Comparison of ENCODE assay signal across 1 cellular context in the genomic region with DNA sequence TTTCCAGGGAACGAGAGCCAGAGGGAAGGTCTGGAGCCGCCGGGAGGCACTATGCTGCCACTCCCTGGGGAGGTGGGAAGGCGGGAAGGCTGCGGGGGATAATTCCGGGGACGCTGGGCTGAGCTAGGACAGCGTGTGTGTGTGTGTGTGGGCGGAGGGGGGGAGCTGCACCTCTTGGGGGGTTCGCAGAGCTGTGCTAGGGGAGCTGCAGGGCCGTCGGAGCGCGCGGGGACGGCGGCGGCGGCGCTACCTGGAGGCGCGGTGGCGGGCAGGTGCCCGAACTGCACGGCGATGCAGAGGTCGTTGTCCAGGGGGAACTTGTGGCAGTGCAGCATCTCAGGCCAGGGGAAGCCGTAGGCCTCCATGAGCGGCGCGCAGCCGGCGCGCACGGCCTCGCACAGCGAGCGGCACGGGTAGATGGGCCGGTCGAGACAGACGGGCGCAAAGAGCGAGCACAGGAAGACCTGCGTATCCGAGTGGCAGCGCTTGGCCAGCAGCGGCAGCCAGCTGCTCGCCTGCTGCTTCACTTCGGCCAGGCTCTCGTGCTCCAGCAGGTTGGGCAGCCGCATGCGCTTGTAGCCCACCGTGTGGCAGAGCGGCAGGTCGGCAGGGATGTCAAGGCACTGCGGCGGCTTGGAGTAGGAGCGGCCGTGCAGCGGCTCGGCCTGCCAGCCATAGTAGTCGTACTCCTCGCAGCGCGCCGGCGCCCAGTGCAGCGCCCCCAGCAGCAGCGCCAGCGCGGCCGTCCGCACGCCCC.
TF ChIP-seq lines count a peak whose summit lies in the region.

No MANE protein-coding gene starts in this region.

TF ChIP-seq in A549, 52 proteins besides CTCF, POLR2A, EP300 and RAD21 (continued from another document):
- TF ChIP-seq FOSL2 (IDR thresholded peaks at IDR 0.05), result no peak
- no peak for TF ChIP-seq FOSL2 (CRISPR knock-in tag; IDR thresholded peaks at IDR 0.05)
- TF ChIP-seq HOXB5 (CRISPR knock-in tag; IDR thresholded peaks at IDR 0.05), result no peak
